Comparison of ENCODE assay signal across 8 cellular contexts in the genomic region with DNA sequence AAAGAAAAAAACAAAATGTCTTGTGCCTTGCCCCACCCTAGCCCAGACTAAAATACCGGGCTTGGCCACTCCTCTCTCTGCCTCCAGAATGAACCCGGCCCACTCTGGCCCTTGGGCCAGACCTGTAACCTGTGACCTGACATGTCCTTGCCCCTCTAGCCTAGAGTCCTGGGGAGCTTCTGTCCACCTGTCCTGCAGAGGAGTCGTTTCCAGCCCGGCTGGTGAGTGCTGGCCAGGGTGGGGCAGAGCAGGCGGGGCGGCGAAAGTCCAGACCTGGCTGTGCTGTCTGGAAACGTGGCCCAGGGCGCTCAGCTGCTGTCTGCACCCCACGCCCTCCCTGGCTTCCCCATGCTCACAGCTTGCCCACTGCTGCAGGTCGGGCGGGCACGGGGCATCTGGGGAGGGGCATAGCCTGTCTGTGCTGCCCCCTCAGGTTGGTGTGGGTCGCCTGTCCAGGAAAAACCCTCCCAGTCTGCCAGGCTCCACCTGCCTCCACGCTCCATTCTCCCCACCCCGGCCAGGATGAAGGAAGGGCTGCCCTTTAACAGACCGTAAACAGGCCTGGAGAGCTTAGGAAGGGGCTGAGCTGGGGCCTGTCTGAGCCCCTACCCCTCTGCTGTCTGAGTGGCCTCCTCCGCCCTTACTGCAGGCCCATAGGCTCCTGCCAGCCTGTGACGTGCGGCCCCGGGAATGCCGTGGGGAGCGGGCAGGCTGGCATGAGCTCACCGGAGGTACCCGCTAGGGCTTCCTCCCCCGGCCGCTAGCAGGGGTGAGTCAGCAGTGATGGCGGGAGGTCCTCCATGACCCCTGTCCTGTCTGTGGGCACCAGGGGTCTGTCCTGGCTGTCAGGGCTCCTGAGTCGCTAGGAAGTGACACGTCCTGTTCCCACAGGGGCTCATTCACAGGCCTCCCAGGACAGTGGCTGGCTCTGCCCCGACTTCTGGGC. TPM values are rescaled to one million over a fixed set of nuclear protein-coding genes. Genes with fewer than 3 reads are reported as not detected.
A peak's percentile ranks its signal among the peaks of the same experiment; 100 is the strongest.
DNase-seq lines count a peak whose midpoint lies in the region; ATAC-seq, FAIRE-seq and TF ChIP-seq lines count a peak whose summit lies in the region.

No MANE protein-coding gene starts in this region.

- no peak for FAIRE-seq in pancreas (lab: Jason Lieb, UNC)

- intact Hi-C loops in pancreas (cut with DNase I), result no loop called here

- no peak for TF ChIP-seq CTCF in VCaP (conservative IDR thresholded peaks at IDR 0.05)
- TF ChIP-seq CTCF in fibroblast of pulmonary artery (IDR thresholded peaks at IDR 0.05; ENCODE audit: low read length, missing control alignments), result no peak
- TF ChIP-seq CTCF in pancreas (IDR thresholded peaks at IDR 0.05), result no peak

- H3K4me3 ChIP-seq in fibroblast of pulmonary artery (replicated peaks; ENCODE audit: low read depth, low read length), result peak overlapping the region; percentile 38
- H3K4me3 ChIP-seq in pancreas, result peak overlapping the region in 3 of 4 donors; percentile 82 to 86 (median 83)

- H3K9me3 ChIP-seq in pancreas, result no peaks in the 10 kb centered on the region

- H3K27me3 ChIP-seq in pancreas, result no peaks in the 10 kb centered on the region

- 7 to 12% methylated on average over 31 of the region's 31 CpGs for whole genome bisulfite sequencing in pancreas, 2 donors

- peaks cover 0 to 32% (median 15%) of the 10 kb centered on the region in 3 donors for H3K36me3 ChIP-seq in pancreas

- peaks cover 0 to 11% (median 9%) of the 10 kb centered on the region in 3 donors for H3K4me1 ChIP-seq in pancreas

- DNase-seq in H4 (ENCODE audit: low spot score), result peak; percentile 99
- peak; percentile 61 for DNase-seq in fibroblast of pulmonary artery (ENCODE audit: low read depth)
- DNase-seq in pancreas, result peak; percentile 86 to 97 (median 92)
- DNase-seq in effector CD8-positive, alpha-beta T cell (lab: John Stamatoyannopoulos, UW), result no peak

- ATAC-seq in pancreas, result peak; percentile 62 to 75 (median 70)
- ATAC-seq in GM18907 (IDR thresholded peaks at IDR 0.05; ENCODE audit: unreplicated experiment), result no peak
- ATAC-seq in HG03135 (IDR thresholded peaks at IDR 0.05; ENCODE audit: unreplicated experiment), result no peak
- no peak for ATAC-seq in HG03565 (IDR thresholded peaks at IDR 0.05; ENCODE audit: unreplicated experiment)

- peak overlapping the region; percentile 83 for H3K27ac ChIP-seq in VCaP
- peak overlapping the region; percentile 85 to 95 (median 88) for H3K27ac ChIP-seq in pancreas

RNA-seq across cellular contexts. Expression of gene CD151, which starts 1.9 kb away (rescaled TPM):
- 825 and 1,008 TPM in 2 replicates for total RNA-seq in H4 (2014; rRNA removed; shearing (Covaris generic))
- total RNA-seq in pancreas, result 100 to 1,000 TPM; 163 to 278 (median 233) TPM
- 100 to 1,000 TPM; 256 to 351 TPM for polyA plus RNA-seq in pancreas

RNA-seq across cellular contexts. Expression of gene CRACR2B, which starts 6.9 kb away (rescaled TPM):
- not detected in 2 replicates for total RNA-seq in H4 (2014; rRNA removed; shearing (Covaris generic))
- total RNA-seq in pancreas, result 100 to 1,000 TPM in 4 of 6 donors, 10 to 100 TPM in 2; 60.6 to 140 (median 108) TPM
- 100 to 1,000 TPM; 263 to 378 TPM for polyA plus RNA-seq in pancreas

RNA-seq across cellular contexts. Expression of gene POLR2L, which starts 7.7 kb away (rescaled TPM):
- 199 and 210 TPM in 2 replicates for total RNA-seq in H4 (2014; rRNA removed; shearing (Covaris generic))
- total RNA-seq in pancreas, result 10 to 100 TPM; 62.9 to 98.8 (median 68.9) TPM
- polyA plus RNA-seq in pancreas, result 100 to 1,000 TPM in 1 of 2 donors, 10 to 100 TPM in 1; 64.7 to 110 TPM

RNA-seq across cellular contexts. Expression of gene TSPAN4, which starts 8.0 kb away (rescaled TPM):
- total RNA-seq in H4 (2014; rRNA removed; shearing (Covaris generic)), result 117 and 131 TPM in 2 replicates
- total RNA-seq in pancreas, result 10 to 100 TPM; 15.3 to 25.0 (median 18.8) TPM
- polyA plus RNA-seq in pancreas, result 10 to 100 TPM; 44.0 to 67.2 TPM

RNA-seq across cellular contexts. Expression of gene PNPLA2, which starts 15.9 kb away (rescaled TPM):
- 13.4 and 22.8 TPM in 2 replicates for total RNA-seq in H4 (2014; rRNA removed; shearing (Covaris generic))
- total RNA-seq in pancreas, result 100 to 1,000 TPM in 1 of 6 donors, 10 to 100 TPM in 5; 59.1 to 109 (median 82.1) TPM
- polyA plus RNA-seq in pancreas, result 100 to 1,000 TPM; 233 to 234 TPM

Comparison
In these comparisons a context has a peak if more than half of its experiments do, and no peak if none do; other contexts are left out.
1. ATAC-seq: peak in pancreas (4 of 4); none in GM18907 (single experiment), HG03135 (single experiment) and HG03565 (single experiment).
2. RNA of gene CRACR2B, which starts 6.9 kb away (total RNA-seq): 60.6 to 140 TPM in pancreas; not detected in H4; every median in the first group is over 10 times any median in the second.